In genomic region chr19:30341646-30342201, GRCh38 we compare ENCODE assay signal across 26 cellular contexts. TPM values are rescaled to one million over a fixed set of nuclear protein-coding genes. Genes with fewer than 3 reads are reported as not detected.
"Had no signal": no experiment of that assay in that cellular context is flagged by ENCODE, and none has a peak within 500 bp of the region (broad histone marks: within the 10 kb centered on the region; RNA-seq: fewer than 3 reads in every experiment).

No MANE protein-coding gene starts in this region.

- H3K4me3 ChIP-seq: adrenal gland, ascending aorta, breast epithelium, esophagus muscularis mucosa, gastroesophageal sphincter, ovary, prostate gland, spleen, upper lobe of right lung had no signal

- H3K9me3 ChIP-seq: adrenal gland, ascending aorta, esophagus muscularis mucosa, gastroesophageal sphincter, neutrophil, ovary, prostate gland, spleen, upper lobe of right lung had no signal

- H3K27ac ChIP-seq: adrenal gland, ascending aorta, breast epithelium, esophagus muscularis mucosa, gastroesophageal sphincter, neutrophil, ovary, prostate gland, spleen, upper lobe of right lung, WERI-Rb-1 had no signal

- H3K4me1 ChIP-seq: adrenal gland, ascending aorta, breast epithelium, esophagus muscularis mucosa, gastroesophageal sphincter, prostate gland, spleen, upper lobe of right lung had no signal

- FAIRE-seq: colon, islet of Langerhans, TTC549 had no signal

- DNase-seq: activated CD4-positive, alpha-beta T cell treated with anti-CD3 and anti-CD28 coated beads, Interleukin-2, amount 10 ng/mL, durations not matched to agents 7 days and 5 days; activated CD4-positive, CD25-positive, alpha-beta regulatory T cell treated with anti-CD3 and anti-CD28 coated beads, Interleukin-2, amount 50 U/mL, for 72 hours; activated T-cell treated with anti-CD3 and anti-CD28 coated beads, Interleukin-2, amount 50 U/mL, for 1 hour; adrenal gland; effector memory CD8-positive, alpha-beta T cell; left ventricle myocardium superior; mammary epithelial cell; midbrain; natural killer cell; ovary; spleen; stimulated activated CD4-positive, alpha-beta T cell treated with anti-CD3 and anti-CD28 coated beads, Interleukin-4, amount 100 ng/mL, for 24 hours; stimulated activated naive CD4-positive, alpha-beta T cell treated with Interleukin-2 at 50 U/mL for 16 hours; upper lobe of right lung; WERI-Rb-1 had no signal

- H3K27me3 ChIP-seq: adrenal gland, ascending aorta, neutrophil, ovary, upper lobe of right lung had no signal

- H3K36me3 ChIP-seq: adrenal gland, ascending aorta, breast epithelium, esophagus muscularis mucosa, gastroesophageal sphincter, neutrophil, ovary, prostate gland, spleen, upper lobe of right lung, WERI-Rb-1 had no signal

RNA-seq across cellular contexts. Expression of gene ZNF536, which starts 30.5 kb away (rescaled TPM):
- total RNA-seq: activated CD4-positive, alpha-beta T cell treated with anti-CD3 and anti-CD28 coated beads, Interleukin-2, amount 10 ng/mL, durations not matched to agents 7 days and 5 days; activated T-helper 17 cell treated with anti-CD3 and anti-CD28 coated beads, Interleukin-2, amount 50 U/mL, for 72 hours; ascending aorta; dermis microvascular lymphatic vessel endothelial cell; mammary epithelial cell; natural killer cell had no signal
- polyA plus RNA-seq: mammary epithelial cell had no signal
